ENCODE assay signal across 26 cellular contexts in genomic region chr14:66001356-66001755, GRCh38.
"Had no signal": no experiment of that assay in that cellular context is flagged by ENCODE, and none has a peak within 500 bp of the region (broad histone marks: within the 10 kb centered on the region; RNA-seq: fewer than 3 reads in every experiment).

No MANE protein-coding gene starts in this region.

- H3K27ac Mint-ChIP-seq: naive thymus-derived CD4-positive, alpha-beta T cell; natural killer cell treated with Interleukin-12 subunit alpha and Interleukin-12 subunit beta and Interleukin-15 and Interleukin-18, amount 100 ng/mL, for 72 hours; progenitor cell of endocrine pancreas; stimulated activated naive B cell treated with anti-CD40 and anti-IgM and Interleukin-4, amounts not matched to agents 10 μg/mL and 1 μg/mL and 100 μg/mL, for 72 hours had no signal

- H3K27ac ChIP-seq: ovary, right atrium auricular region, skin epidermis, stomach, testis, thyroid gland, transverse colon, upper lobe of left lung had no signal

- H3K27me3 Mint-ChIP-seq: progenitor cell of endocrine pancreas had no signal

- ATAC-seq: left cardiac atrium; left lobe of liver; mucosa of descending colon; naive thymus-derived CD4-positive, alpha-beta T cell; natural killer cell treated with Interleukin-12 subunit alpha and Interleukin-12 subunit beta and Interleukin-15 and Interleukin-18, amount 100 ng/mL, for 72 hours; sciatic nerve; stimulated activated naive B cell treated with anti-CD40 and anti-IgM and Interleukin-4, amounts not matched to agents 10 μg/mL and 1 μg/mL and 100 μg/mL, for 72 hours; stimulated activated naive CD8-positive, alpha-beta T cell treated with anti-CD3 and anti-CD28 coated beads, Interleukin-15, Interleukin-2, amounts not matched to agents 100 U/mL and 50 U/mL, for 24 hours had no signal

- H3K4me1 Mint-ChIP-seq: stimulated activated naive B cell treated with anti-CD40 and anti-IgM and Interleukin-4, amounts not matched to agents 10 μg/mL and 1 μg/mL and 100 μg/mL, for 72 hours had no signal

- H3K4me1 ChIP-seq: right atrium auricular region, stomach, testis, transverse colon had no signal

- H3K9me3 ChIP-seq: ovary, testis, thyroid gland had no signal

- H3K36me3 ChIP-seq: ovary, right atrium auricular region, stomach, thyroid gland, transverse colon, upper lobe of left lung had no signal

- H3K27me3 ChIP-seq: ovary, right atrium auricular region, stomach, testis, thyroid gland, transverse colon, upper lobe of left lung had no signal

- DNase-seq: hippocampal formation; kidney glomerular epithelial cell; left cardiac atrium; mesendoderm; midbrain; mucosa of descending colon; naive thymus-derived CD4-positive, alpha-beta T cell; ovary; stimulated activated CD4-positive, alpha-beta T cell treated with anti-CD3 and anti-CD28 coated beads, Interleukin-12 subunit alpha, Interleukin-12 subunit beta, amount 100 ng/mL, for 4 hours; stimulated activated CD4-positive, alpha-beta T cell treated with anti-CD3 and anti-CD28 coated beads, Interleukin-15, amount 100 ng/mL, for 24 hours; stimulated activated CD4-positive, alpha-beta T cell treated with anti-CD3 and anti-CD28 coated beads, Interleukin-2, amount 100 ng/mL, for 24 hours; stimulated activated CD4-positive, alpha-beta T cell treated with anti-CD3 and anti-CD28 coated beads, Interleukin-4, amount 100 ng/mL, for 1 hour; stimulated activated naive B cell treated with anti-CD40 and anti-IgM and Interleukin-4, amounts not matched to agents 10 μg/mL and 1 μg/mL and 100 μg/mL, for 72 hours; stimulated activated naive CD8-positive, alpha-beta T cell treated with anti-CD3 and anti-CD28 coated beads, Interleukin-15, Interleukin-2, amounts not matched to agents 100 U/mL and 50 U/mL, for 24 hours; stomach; testis; thyroid gland; transverse colon had no signal

- H3K4me3 Mint-ChIP-seq: naive thymus-derived CD4-positive, alpha-beta T cell; natural killer cell treated with Interleukin-12 subunit alpha and Interleukin-12 subunit beta and Interleukin-15 and Interleukin-18, amount 100 ng/mL, for 72 hours; stimulated activated naive B cell treated with anti-CD40 and anti-IgM and Interleukin-4, amounts not matched to agents 10 μg/mL and 1 μg/mL and 100 μg/mL, for 72 hours had no signal

- H3K4me3 ChIP-seq: lung, mucosa of descending colon, ovary, right atrium auricular region, skin epidermis, stomach, testis, thyroid gland, transverse colon, upper lobe of left lung had no signal

- H3K36me3 Mint-ChIP-seq: stimulated activated naive B cell treated with anti-CD40 and anti-IgM and Interleukin-4, amounts not matched to agents 10 μg/mL and 1 μg/mL and 100 μg/mL, for 72 hours had no signal
